In genomic region chr12:94649349-94650142, GRCh38 we compare ENCODE assay signal across 8 cellular contexts. TPM values are rescaled to one million over a fixed set of nuclear protein-coding genes. Genes with fewer than 3 reads are reported as not detected.
A peak's percentile ranks its signal among the peaks of the same experiment; 100 is the strongest.
DNase-seq lines count a peak whose midpoint lies in the region; ATAC-seq and TF ChIP-seq lines count a peak whose summit lies in the region.

No MANE protein-coding gene starts in this region.

- WGBS in lung, 2 donors, result 5 to 10% methylated on average over 59 to 72 of the region's 72 CpGs

- H3K36me3 ChIP-seq in lung (ENCODE audit: control insufficient read depth in 2 of 2, insufficient read depth in 2 of 2, low read length in 2 of 2), result no peaks in the 10 kb centered on the region

- H3K27ac ChIP-seq in HL-60 (replicated peaks) (no peak overlapping the region), lung (ENCODE audit: low read depth in 1 of 2, low read length in 1 of 2) (peak overlapping the region; percentile 21 to 71)

- CTCF ChIA-PET in activated B cell treated with CpG ODN at 0.5 μM for 24 hours (lab: Charles Lee), result interaction anchor here (1.4 kb wide), 1 partner anchor 226 kb away, joined by 3 read pairs; no protein-coding TSS in a partner anchor

- H3K4me3 Mint-ChIP-seq in activated B cell treated with CpG ODN at 0.5 μM for 24 hours, result peak overlapping the region; percentile 86
- peak overlapping the region; percentile 91 to 92 for H3K4me3 Mint-ChIP-seq in effector memory CD8-positive, alpha-beta T cell

- H3K36me3 Mint-ChIP-seq in activated B cell treated with CpG ODN at 0.5 μM for 24 hours (ENCODE audit: low read depth), result no peaks in the 10 kb centered on the region
- no peaks in the 10 kb centered on the region for H3K36me3 Mint-ChIP-seq in effector memory CD8-positive, alpha-beta T cell (ENCODE audit: insufficient read depth)

- no peaks in the 10 kb centered on the region for H3K9me3 ChIP-seq in lung (ENCODE audit: control insufficient read depth in 2 of 2, insufficient read depth in 1 of 2, low read length in 1 of 2)

- intact Hi-C loops in activated B cell treated with CpG ODN at 0.5 μM for 24 hours (cut with micrococcal nuclease), result loop anchor here (1.0 to 10.0 kb wide), 4 partner anchors 23 to 515 kb away; no protein-coding TSS in a partner anchor

- no peaks in the 10 kb centered on the region for H3K9me3 Mint-ChIP-seq in activated B cell treated with CpG ODN at 0.5 μM for 24 hours
- no peaks in the 10 kb centered on the region for H3K9me3 Mint-ChIP-seq in effector memory CD8-positive, alpha-beta T cell

- TF ChIP-seq CTCF in HL-60 (IDR thresholded peaks at IDR 0.05; ENCODE audit: insufficient read depth, low read length) (no peak), activated B cell treated with CpG ODN at 0.5 μM for 24 hours (IDR thresholded peaks at IDR 0.05) (no peak), lung (IDR thresholded peaks at IDR 0.05; ENCODE audit: control extremely low read depth, extremely low read depth) (no peak)

- POLR2A ChIA-PET in activated B cell treated with CpG ODN at 0.5 μM for 24 hours (lab: Charles Lee), result interaction anchor here (1.4 kb wide), 1 partner anchor 224 kb away, joined by 3 read pairs; no protein-coding TSS in a partner anchor

- no peaks in the 10 kb centered on the region for H3K27me3 Mint-ChIP-seq in activated B cell treated with CpG ODN at 0.5 μM for 24 hours
- H3K27me3 Mint-ChIP-seq in effector memory CD8-positive, alpha-beta T cell, result peaks cover 4 to 23% of the 10 kb centered on the region in 2 donors

- peaks cover 29% of the 10 kb centered on the region for H3K4me1 Mint-ChIP-seq in activated B cell treated with CpG ODN at 0.5 μM for 24 hours
- H3K4me1 Mint-ChIP-seq in effector memory CD8-positive, alpha-beta T cell (ENCODE audit: low read depth in 2 of 2), result peaks cover 16 to 36% of the 10 kb centered on the region in 2 donors

- DNase-seq in COLO668 (lab: John Stamatoyannopoulos, UW; ENCODE audit: unreplicated experiment) (peak; percentile 65), HL-60 (ENCODE audit: low read depth in 1 of 2, low spot score in 1 of 2) (no peak), activated B cell treated with CpG ODN at 0.5 μM for 24 hours (peak; percentile 55), lung (ENCODE audit: low spot score) (peak; percentile 36), SIG-M5 (lab: John Stamatoyannopoulos, UW) (no peak)
- DNase-seq in effector memory CD8-positive, alpha-beta T cell, result peak; percentile 40 to 47 (median 45)
- DNase-seq in stimulated activated naive CD8-positive, alpha-beta T cell treated with anti-CD3 and anti-CD28 coated beads, Interleukin-15, Interleukin-2, amounts not matched to agents 100 U/mL and 50 U/mL, for 24 hours, result peak; percentile 41

- H3K4me3 ChIP-seq in HL-60 (replicated peaks; ENCODE audit: insufficient read depth, low read length) (peak overlapping the region; percentile 38; the same call in 1 of the 2 replicates), lung (peak overlapping the region; percentile 79)

- H3K4me1 ChIP-seq in lung (ENCODE audit: control insufficient read depth in 2 of 2, insufficient read depth in 2 of 2, low read length in 2 of 2), result peaks cover 5 to 6% of the 10 kb centered on the region in 2 donors

- H3K27me3 ChIP-seq in HL-60 (ENCODE audit: insufficient read depth, poor library complexity, severe bottlenecking) (peaks cover 57% of the 10 kb centered on the region), lung (ENCODE audit: control insufficient read depth, insufficient read depth) (no peaks in the 10 kb centered on the region)

- ATAC-seq in GM19467 (IDR thresholded peaks at IDR 0.05; ENCODE audit: unreplicated experiment), result peak; percentile 46
- peak; percentile 69 for ATAC-seq in activated B cell treated with CpG ODN at 0.5 μM for 24 hours (ENCODE audit: low read depth)
- peak; percentile 77 for ATAC-seq in effector memory CD8-positive, alpha-beta T cell (replicated peaks)
- peak; percentile 80 for ATAC-seq in lung (ENCODE audit: insufficient read depth, low FRiP score)
- ATAC-seq in stimulated activated naive CD8-positive, alpha-beta T cell treated with anti-CD3 and anti-CD28 coated beads, Interleukin-15, Interleukin-2, amounts not matched to agents 100 U/mL and 50 U/mL, for 24 hours, result peak; percentile 64

- H3K27ac Mint-ChIP-seq in activated B cell treated with CpG ODN at 0.5 μM for 24 hours, result no peak overlapping the region
- peak overlapping the region; percentile 72 to 87 for H3K27ac Mint-ChIP-seq in effector memory CD8-positive, alpha-beta T cell

RNA-seq across cellular contexts. Expression of gene TMCC3, which starts 0.8 kb away (rescaled TPM):
- total RNA-seq in activated B cell treated with CpG ODN at 0.5 μM for 24 hours (24.2 and 28.0 TPM in 2 replicates), lung (10 to 100 TPM in 1 of 2 donors, 1 to 10 TPM in 1; 7.8 to 17.8 TPM)
- 1 to 10 TPM; 1.7 to 7.4 TPM for polyA plus RNA-seq in lung

Comparison
In these comparisons a context has a peak if more than half of its experiments do, and no peak if none do; other contexts are left out.
1. DNase-seq: peak in COLO668 (single experiment), activated B cell treated with CpG ODN at 0.5 μM for 24 hours (single experiment), effector memory CD8-positive, alpha-beta T cell (3 of 3), lung (single experiment) and stimulated activated naive CD8-positive, alpha-beta T cell treated with anti-CD3 and anti-CD28 coated beads, Interleukin-15, Interleukin-2, amounts not matched to agents 100 U/mL and 50 U/mL, for 24 hours (single experiment); none in HL-60 (0 of 2) and SIG-M5 (single experiment).
2. Peak in every context shown above with its lines, with median percentiles within 50 percentile points of each other: ATAC-seq.